In the genomic region with DNA sequence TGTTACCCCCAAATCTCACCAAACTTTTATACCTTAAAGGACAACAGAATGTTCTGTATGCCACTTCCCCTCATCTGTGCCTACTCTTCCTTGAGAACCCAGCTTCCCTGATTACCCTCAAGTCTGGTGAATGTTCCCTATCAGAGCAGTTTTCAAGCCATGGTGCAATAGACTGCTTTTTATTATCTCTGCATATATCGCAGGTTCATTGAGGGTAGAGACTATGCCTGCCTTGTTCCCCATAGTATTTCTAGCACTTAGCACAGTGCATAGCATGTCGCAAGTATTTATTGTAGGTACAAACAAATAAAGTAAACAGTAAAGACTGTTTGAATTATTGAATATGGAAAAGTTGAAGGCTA, we compare ENCODE assay signal across 9 cellular contexts.
DNase-seq lines count a peak whose midpoint lies in the region; ATAC-seq and TF ChIP-seq lines count a peak whose summit lies in the region.
"Had no signal": no experiment of that assay in that cellular context is flagged by ENCODE, and none has a peak within 500 bp of the region (broad histone marks: within the 10 kb centered on the region; RNA-seq: fewer than 3 reads in every experiment).

No MANE protein-coding gene starts in this region.

- ATAC-seq in GM23338 (no peak), activated B cell treated with CpG ODN at 0.5 μM for 24 hours (ENCODE audit: low read depth) (peak; percentile 19), lung (ENCODE audit: insufficient read depth, low FRiP score) (peak; percentile 29)

- no peaks in the 10 kb centered on the region for H3K9me3 ChIP-seq in BLaER1
- no peaks in the 10 kb centered on the region for H3K9me3 ChIP-seq in lung (ENCODE audit: control insufficient read depth in 2 of 2, insufficient read depth in 1 of 2, low read length in 1 of 2)

- no peak for TF ChIP-seq CTCF in GM23338 (conservative IDR thresholded peaks at IDR 0.05; ENCODE audit: low read depth in 2 of 2)
- TF ChIP-seq CTCF in activated B cell treated with CpG ODN at 0.5 μM for 24 hours (IDR thresholded peaks at IDR 0.05): no peak
- no peak for TF ChIP-seq CTCF in lung (IDR thresholded peaks at IDR 0.05; ENCODE audit: control extremely low read depth, extremely low read depth)

- POLR2A ChIA-PET in activated B cell treated with CpG ODN at 0.5 μM for 24 hours (lab: Charles Lee): interaction anchor here (0.6 to 2.1 kb wide), 5 partner anchors 14 to 1723 kb away, joined by 3 to 16 read pairs (median 7); a partner anchor contains a TSS

- DNase-seq in GM23338 (ENCODE audit: low spot score) (no peak), activated B cell treated with CpG ODN at 0.5 μM for 24 hours (no peak), lung (ENCODE audit: low spot score) (no peak), NCI-H1048 (lab: John Stamatoyannopoulos, UW) (no peak), DMS153 treated with DMSO at 0.1 percent for 48 hours (lab: John Stamatoyannopoulos, UW; ENCODE audit: unreplicated experiment) (no peak), DMS53 (lab: John Stamatoyannopoulos, UW) (no peak)
- no peak for DNase-seq in stimulated activated CD4-positive, alpha-beta T cell treated with anti-CD3 and anti-CD28 coated beads, Interleukin-15, amount 100 ng/mL, for 24 hours
- DNase-seq: NCI-H446 treated with DMSO at 0.1 percent for 48 hours had no signal

- H3K4me1 ChIP-seq in BLaER1 (peaks cover 29% of the 10 kb centered on the region), GM23338 (ENCODE audit: insufficient read depth) (peaks cover 26% of the 10 kb centered on the region), lung (ENCODE audit: control insufficient read depth in 2 of 2, insufficient read depth in 2 of 2, low read length in 2 of 2) (peaks cover 2 to 25% of the 10 kb centered on the region in 2 donors)

- H3K36me3 ChIP-seq in BLaER1 (peaks cover 28% of the 10 kb centered on the region), GM23338 (ENCODE audit: insufficient read depth) (no peaks in the 10 kb centered on the region; the same call in 1 of the 2 replicates), lung (ENCODE audit: control insufficient read depth in 2 of 2, insufficient read depth in 2 of 2, low read length in 2 of 2) (peaks cover 0 to 8% of the 10 kb centered on the region in 2 donors)

- CTCF ChIA-PET in activated B cell treated with CpG ODN at 0.5 μM for 24 hours (lab: Charles Lee): interaction anchor here (1.3 to 2.7 kb wide), 3 partner anchors 9 to 77 kb away, joined by 3 to 18 read pairs (median 6); a partner anchor contains a TSS

- H3K27ac Mint-ChIP-seq in GM23338 (peak overlapping the region; percentile 76), activated B cell treated with CpG ODN at 0.5 μM for 24 hours (peak overlapping the region; percentile 94)

- H3K4me1 Mint-ChIP-seq in GM23338 (peaks cover 31% of the 10 kb centered on the region), activated B cell treated with CpG ODN at 0.5 μM for 24 hours (peaks cover 43% of the 10 kb centered on the region)

- H3K4me3 ChIP-seq in BLaER1 (no peak overlapping the region), GM23338 (peak overlapping the region; percentile 25; the same call in 1 of the 2 replicates), lung (no peak overlapping the region)

- H3K27ac ChIP-seq in BLaER1: peak overlapping the region; percentile 72
- H3K27ac ChIP-seq in GM23338 (ENCODE audit: low read depth): no peak overlapping the region; the same call in 1 of the 2 replicates
- H3K27ac ChIP-seq in lung (ENCODE audit: low read depth in 1 of 2, low read length in 1 of 2): peak overlapping the region; percentile 49 to 65

- H3F3A ChIP-seq in GM23338 (replicated peaks; ENCODE audit: low read depth): no peaks in the 10 kb centered on the region; the same call in 1 of the 2 replicates

- H4K20me1 ChIP-seq in BLaER1 (0 out of 2 replicates have a peak, but pooled peaks cover 4% of the 10 kb centered on the region), GM23338 (replicated peaks; ENCODE audit: insufficient read depth) (peaks cover 4% of the 10 kb centered on the region)

- no peak overlapping the region for H2AFZ ChIP-seq in GM23338

- H3K9me3 Mint-ChIP-seq in GM23338 (no peaks in the 10 kb centered on the region), activated B cell treated with CpG ODN at 0.5 μM for 24 hours (no peaks in the 10 kb centered on the region)

- intact Hi-C loops in activated B cell treated with CpG ODN at 0.5 μM for 24 hours (cut with micrococcal nuclease): loop anchor here (1.0 to 5.0 kb wide), 8 partner anchors 30 to 666 kb away; a partner anchor contains a TSS

- H3K9ac ChIP-seq in BLaER1: no peak overlapping the region

- H3K4me2 ChIP-seq in BLaER1 (peak overlapping the region; percentile 74), GM23338 (peak overlapping the region; percentile 63)

- H3K27me3 ChIP-seq in BLaER1 (no peaks in the 10 kb centered on the region), GM23338 (ENCODE audit: insufficient read depth) (no peaks in the 10 kb centered on the region), lung (ENCODE audit: control insufficient read depth, insufficient read depth) (no peaks in the 10 kb centered on the region)

- H3K27me3 Mint-ChIP-seq in GM23338 (ENCODE audit: insufficient read depth, low read depth, poor library complexity): peaks cover 2% of the 10 kb centered on the region
- H3K27me3 Mint-ChIP-seq in activated B cell treated with CpG ODN at 0.5 μM for 24 hours: no peaks in the 10 kb centered on the region

- peak overlapping the region; percentile 18; the same call in 2 of the 3 replicates for H3K4me3 Mint-ChIP-seq in GM23338
- peak overlapping the region; percentile 78 for H3K4me3 Mint-ChIP-seq in activated B cell treated with CpG ODN at 0.5 μM for 24 hours

- H3K9me2 ChIP-seq in GM23338 (ENCODE audit: insufficient read depth): no peaks in the 10 kb centered on the region

- 21 to 47% methylated on average over 2 of the region's 2 CpGs for WGBS in lung, 2 donors

- peaks cover 31% of the 10 kb centered on the region for H3K79me2 ChIP-seq in GM23338 (replicated peaks; ENCODE audit: insufficient read depth)

- no peaks in the 10 kb centered on the region for H3K36me3 Mint-ChIP-seq in GM23338 (ENCODE audit: low read depth)
- peaks cover 31% of the 10 kb centered on the region for H3K36me3 Mint-ChIP-seq in activated B cell treated with CpG ODN at 0.5 μM for 24 hours (ENCODE audit: low read depth)

TF ChIP-seq in GM23338, 12 proteins besides CTCF, POLR2A, EP300 and RAD21:
- TF ChIP-seq ZNF114 (CRISPR knock-in tag; IDR thresholded peaks at IDR 0.05) (no peak), EZH2 (IDR thresholded peaks at IDR 0.05; ENCODE audit: low read depth, unreplicated experiment) (no peak), ZNF331 (CRISPR knock-in tag; IDR thresholded peaks at IDR 0.05; ENCODE audit: low read depth) (no peak)
- TF ChIP-seq, protein P1, sequence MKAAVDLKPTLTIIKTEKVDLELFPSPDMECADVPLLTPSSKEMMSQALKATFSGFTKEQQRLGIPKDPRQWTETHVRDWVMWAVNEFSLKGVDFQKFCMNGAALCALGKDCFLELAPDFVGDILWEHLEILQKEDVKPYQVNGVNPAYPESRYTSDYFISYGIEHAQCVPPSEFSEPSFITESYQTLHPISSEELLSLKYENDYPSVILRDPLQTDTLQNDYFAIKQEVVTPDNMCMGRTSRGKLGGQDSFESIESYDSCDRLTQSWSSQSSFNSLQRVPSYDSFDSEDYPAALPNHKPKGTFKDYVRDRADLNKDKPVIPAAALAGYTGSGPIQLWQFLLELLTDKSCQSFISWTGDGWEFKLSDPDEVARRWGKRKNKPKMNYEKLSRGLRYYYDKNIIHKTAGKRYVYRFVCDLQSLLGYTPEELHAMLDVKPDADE (IDR thresholded peaks at IDR 0.05): no peak
